ENCODE assay signal across 20 cellular contexts in the genomic region with DNA sequence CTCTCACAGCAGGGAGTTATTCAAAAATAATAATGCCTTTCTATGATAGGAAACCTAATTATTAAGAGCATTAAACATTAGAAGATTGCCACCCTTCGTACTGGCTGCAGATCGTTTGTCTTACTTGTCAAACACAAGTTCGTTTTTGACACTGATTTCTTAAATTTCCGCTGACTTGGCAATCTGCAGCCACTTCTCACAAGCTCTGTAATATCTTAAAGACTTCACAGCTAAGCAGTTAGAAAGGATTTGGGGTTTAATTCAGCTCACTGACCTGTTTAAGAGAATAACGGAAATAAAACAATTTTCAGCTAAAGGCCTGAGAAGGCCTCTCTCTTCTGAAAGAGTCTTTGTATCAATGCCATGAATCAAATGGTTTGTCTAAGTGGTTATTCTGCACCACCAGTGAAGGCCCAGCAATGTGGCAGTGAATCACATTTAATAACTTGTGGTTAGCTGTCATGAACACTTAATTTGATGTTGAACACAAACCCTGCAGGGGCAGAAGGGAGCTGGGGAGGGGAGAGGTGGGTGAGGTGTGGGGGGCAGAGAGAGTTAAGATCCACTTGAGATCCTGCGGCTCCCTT.
A peak's percentile ranks its signal among the peaks of the same experiment; 100 is the strongest.
DNase-seq lines count a peak whose midpoint lies in the region; ATAC-seq and TF ChIP-seq lines count a peak whose summit lies in the region.
"Had no signal": no experiment of that assay in that cellular context is flagged by ENCODE, and none has a peak within 500 bp of the region (broad histone marks: within the 10 kb centered on the region; RNA-seq: fewer than 3 reads in every experiment).

No MANE protein-coding gene starts in this region.

- no peak for TF ChIP-seq CTCF in GM23338 (conservative IDR thresholded peaks at IDR 0.05; ENCODE audit: low read depth in 2 of 2)

- H3K27ac Mint-ChIP-seq in GM23338: no peak overlapping the region
- H3K27ac Mint-ChIP-seq: activated CD4-positive, alpha-beta T cell treated with anti-CD3 and anti-CD28 coated beads, Interleukin-2, amount 10 ng/mL, durations not matched to agents 7 days and 5 days; activated naive CD4-positive, alpha-beta T cell treated with anti-CD3 and anti-CD28 coated beads, Interleukin-2, amount 50 U/mL, for 72 hours; HFFc6 had no signal

- ATAC-seq in GM23338: no peak
- no peak for ATAC-seq in GM19324 (IDR thresholded peaks at IDR 0.05; ENCODE audit: low FRiP score, unreplicated experiment)
- ATAC-seq: body of pancreas; naive thymus-derived CD8-positive, alpha-beta T cell; pancreas had no signal

- no peaks in the 10 kb centered on the region for H3K9me3 Mint-ChIP-seq in GM23338
- H3K9me3 Mint-ChIP-seq: activated CD4-positive, alpha-beta T cell treated with anti-CD3 and anti-CD28 coated beads, Interleukin-2, amount 10 ng/mL, durations not matched to agents 7 days and 5 days; activated naive CD4-positive, alpha-beta T cell treated with anti-CD3 and anti-CD28 coated beads, Interleukin-2, amount 50 U/mL, for 72 hours had no signal

- H3K4me3 ChIP-seq in GM23338: no peak overlapping the region; the same call in 1 of the 2 replicates
- H3K4me3 ChIP-seq: body of pancreas, pancreas, Peyer's patch, SJCRH30 had no signal

- no peaks in the 10 kb centered on the region for H3K36me3 ChIP-seq in GM23338 (ENCODE audit: insufficient read depth)
- H3K36me3 ChIP-seq: esophagus muscularis mucosa, pancreas, Peyer's patch, SJCRH30 had no signal

- peak overlapping the region; percentile 84; the same call in 1 of the 2 replicates for H2AFZ ChIP-seq in GM23338

- no peaks in the 10 kb centered on the region for H3K79me2 ChIP-seq in GM23338 (replicated peaks; ENCODE audit: insufficient read depth)

- H3K4me1 Mint-ChIP-seq in GM23338: peaks cover 13% of the 10 kb centered on the region

- H3K4me1 ChIP-seq in GM23338 (ENCODE audit: insufficient read depth): peaks cover 8% of the 10 kb centered on the region
- H3K4me1 ChIP-seq: pancreas, Peyer's patch, SJCRH30 had no signal

- no peaks in the 10 kb centered on the region for H4K20me1 ChIP-seq in GM23338 (replicated peaks; ENCODE audit: insufficient read depth)

- no peaks in the 10 kb centered on the region for H3K36me3 Mint-ChIP-seq in GM23338 (ENCODE audit: low read depth)
- H3K36me3 Mint-ChIP-seq: activated naive CD4-positive, alpha-beta T cell treated with anti-CD3 and anti-CD28 coated beads, Interleukin-2, amount 50 U/mL, for 72 hours; naive thymus-derived CD8-positive, alpha-beta T cell had no signal

- H3K9me2 ChIP-seq in GM23338 (ENCODE audit: insufficient read depth): no peaks in the 10 kb centered on the region

- no peak overlapping the region for H3K4me3 Mint-ChIP-seq in GM23338
- H3K4me3 Mint-ChIP-seq: activated CD4-positive, alpha-beta T cell treated with anti-CD3 and anti-CD28 coated beads, Interleukin-2, amount 10 ng/mL, durations not matched to agents 7 days and 5 days; HFFc6; naive thymus-derived CD8-positive, alpha-beta T cell had no signal

- no peak for DNase-seq in GM23338 (ENCODE audit: low spot score)
- peak; percentile 34 to 50 for DNase-seq in hippocampal formation (lab: John Stamatoyannopoulos, UW)
- DNase-seq in substantia nigra (lab: John Stamatoyannopoulos, UW): peak in 5 of 49 donors; percentile 4 to 53 (median 19)
- DNase-seq in GM19238 (ENCODE audit: insufficient read length, low spot score): no peak
- DNase-seq in NCI-H187 treated with DMSO at 0.1 percent for 48 hours (lab: John Stamatoyannopoulos, UW): no peak
- DNase-seq: activated CD4-positive, alpha-beta T cell treated with anti-CD3 and anti-CD28 coated beads, Interleukin-2, amount 10 ng/mL, durations not matched to agents 7 days and 5 days; body of pancreas; effector memory CD4-positive, alpha-beta T cell; HFFc6; kidney glomerular epithelial cell; naive thymus-derived CD8-positive, alpha-beta T cell; NCI-H2029 treated with DMSO at 0.1 percent for 48 hours; NCI-H510A; pancreas; Peyer's patch had no signal

- peaks cover 13% of the 10 kb centered on the region for H3K27me3 Mint-ChIP-seq in GM23338 (ENCODE audit: insufficient read depth, low read depth, poor library complexity)

- no peak overlapping the region for H3K4me2 ChIP-seq in GM23338

- no peaks in the 10 kb centered on the region for H3F3A ChIP-seq in GM23338 (replicated peaks; ENCODE audit: low read depth)

- H3K27me3 ChIP-seq in GM23338 (ENCODE audit: insufficient read depth): peaks cover 30% of the 10 kb centered on the region
- H3K27me3 ChIP-seq: body of pancreas, Peyer's patch, SJCRH30 had no signal

- H3K27ac ChIP-seq in GM23338 (ENCODE audit: low read depth) (no peak overlapping the region), angular gyrus (ENCODE audit: low read depth, low read length) (peak overlapping the region; percentile 31), substantia nigra (ENCODE audit: low read depth, low read length, poor library complexity, severe bottlenecking) (peak overlapping the region; percentile 27)
- H3K27ac ChIP-seq: body of pancreas, esophagus muscularis mucosa, pancreas, Peyer's patch, SJCRH30 had no signal

TF ChIP-seq in GM23338, 12 proteins besides CTCF, POLR2A, EP300 and RAD21:
- no peak for TF ChIP-seq EZH2phosphoT487 (IDR thresholded peaks at IDR 0.05; ENCODE audit: unreplicated experiment)
- TF ChIP-seq POLR2AphosphoS5 (IDR thresholded peaks at IDR 0.05; ENCODE audit: low read depth): no peak
- TF ChIP-seq EZH2 (IDR thresholded peaks at IDR 0.05; ENCODE audit: low read depth, unreplicated experiment): no peak
- TF ChIP-seq, protein P1, sequence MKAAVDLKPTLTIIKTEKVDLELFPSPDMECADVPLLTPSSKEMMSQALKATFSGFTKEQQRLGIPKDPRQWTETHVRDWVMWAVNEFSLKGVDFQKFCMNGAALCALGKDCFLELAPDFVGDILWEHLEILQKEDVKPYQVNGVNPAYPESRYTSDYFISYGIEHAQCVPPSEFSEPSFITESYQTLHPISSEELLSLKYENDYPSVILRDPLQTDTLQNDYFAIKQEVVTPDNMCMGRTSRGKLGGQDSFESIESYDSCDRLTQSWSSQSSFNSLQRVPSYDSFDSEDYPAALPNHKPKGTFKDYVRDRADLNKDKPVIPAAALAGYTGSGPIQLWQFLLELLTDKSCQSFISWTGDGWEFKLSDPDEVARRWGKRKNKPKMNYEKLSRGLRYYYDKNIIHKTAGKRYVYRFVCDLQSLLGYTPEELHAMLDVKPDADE (IDR thresholded peaks at IDR 0.05): no peak
TF ChIP-seq in GM23338: peak in this region for 0.

Comparison
In these comparisons a context has a peak if more than half of its experiments do, and no peak if none do; other contexts are left out.
1. DNase-seq: peak in hippocampal formation (2 of 2); none in GM23338 (single experiment), GM19238 (single experiment) and NCI-H187 treated with DMSO at 0.1 percent for 48 hours (single experiment).